Comparison of ENCODE assay signal across 16 cellular contexts in genomic region chr21:33844104-33844889, GRCh38.
DNase-seq lines count a peak whose midpoint lies in the region; ATAC-seq, FAIRE-seq and TF ChIP-seq lines count a peak whose summit lies in the region.
"Had no signal": no experiment of that assay in that cellular context is flagged by ENCODE, and none has a peak within 500 bp of the region (broad histone marks: within the 10 kb centered on the region; RNA-seq: fewer than 3 reads in every experiment).

No MANE protein-coding gene starts in this region.

- H3K36me3 ChIP-seq in GM23248 (ENCODE audit: low read depth) (no peaks in the 10 kb centered on the region), kidney (ENCODE audit: control insufficient read depth in 1 of 2, insufficient read depth in 2 of 2, low read length in 2 of 2) (no peaks in the 10 kb centered on the region)
- H3K36me3 ChIP-seq: ovary had no signal

- H3K9me3 ChIP-seq in GM23248 (ENCODE audit: low read depth) (no peaks in the 10 kb centered on the region), kidney (ENCODE audit: control insufficient read depth in 1 of 2, low read length in 2 of 2) (no peaks in the 10 kb centered on the region)
- H3K9me3 ChIP-seq: ovary had no signal

- peaks cover 6% of the 10 kb centered on the region for H3K9me3 Mint-ChIP-seq in chondrocyte (ENCODE audit: low read depth)
- H3K9me3 Mint-ChIP-seq in activated T-helper 1 cell treated with anti-CD3 and anti-CD28 coated beads, Interleukin-12 subunit alpha, Interleukin-12 subunit beta, Interleukin-2, Interleukin-4 antibody, amounts not matched to agents 30 ng/mL and 10 ng/mL and 1 ng/mL, durations not matched to agents 14 hours and 24 hours and 36 hours = no peaks in the 10 kb centered on the region
- H3K9me3 Mint-ChIP-seq: activated CD4-positive, alpha-beta T cell treated with anti-CD3 and anti-CD28 coated beads, Interleukin-2, amount 10 ng/mL, durations not matched to agents 7 days and 5 days had no signal

- ATAC-seq in sciatic nerve (peak; percentile 16), HG03432 (IDR thresholded peaks at IDR 0.05; ENCODE audit: unreplicated experiment) (no peak)
- ATAC-seq: T-cell had no signal

- no peaks in the 10 kb centered on the region for H3K27me3 Mint-ChIP-seq in chondrocyte (ENCODE audit: low read depth)
- H3K27me3 Mint-ChIP-seq in activated T-helper 1 cell treated with anti-CD3 and anti-CD28 coated beads, Interleukin-12 subunit alpha, Interleukin-12 subunit beta, Interleukin-2, Interleukin-4 antibody, amounts not matched to agents 30 ng/mL and 10 ng/mL and 1 ng/mL, durations not matched to agents 14 hours and 24 hours and 36 hours (ENCODE audit: insufficient read depth) = no peaks in the 10 kb centered on the region
- H3K27me3 Mint-ChIP-seq: activated CD4-positive, alpha-beta T cell treated with anti-CD3 and anti-CD28 coated beads, Interleukin-2, amount 10 ng/mL, durations not matched to agents 7 days and 5 days; T-cell had no signal

- no peak for FAIRE-seq in kidney (lab: Jason Lieb, UNC)
- FAIRE-seq: keratinocyte had no signal

- peaks cover 29% of the 10 kb centered on the region for H3K4me1 ChIP-seq in GM23248 (ENCODE audit: insufficient read depth)
- peaks cover 19 to 20% of the 10 kb centered on the region in 2 donors for H3K4me1 ChIP-seq in kidney (ENCODE audit: control insufficient read depth in 1 of 2, insufficient read depth in 1 of 2, low read depth in 1 of 2, low read length in 2 of 2)

- H4K20me1 ChIP-seq in GM23248 (ENCODE audit: insufficient read depth) = no peaks in the 10 kb centered on the region

- no peak overlapping the region for H3K4me3 Mint-ChIP-seq in chondrocyte (ENCODE audit: unreplicated experiment)
- no peak overlapping the region for H3K4me3 Mint-ChIP-seq in activated T-helper 1 cell treated with anti-CD3 and anti-CD28 coated beads, Interleukin-12 subunit alpha, Interleukin-12 subunit beta, Interleukin-2, Interleukin-4 antibody, amounts not matched to agents 30 ng/mL and 10 ng/mL and 1 ng/mL, durations not matched to agents 14 hours and 24 hours and 36 hours
- H3K4me3 Mint-ChIP-seq: activated CD4-positive, alpha-beta T cell treated with anti-CD3 and anti-CD28 coated beads, Interleukin-2, amount 10 ng/mL, durations not matched to agents 7 days and 5 days; CD14-positive monocyte; T-cell had no signal

- DNase-seq in GM23248 (peak; percentile 60), chondrocyte (ENCODE audit: low spot score) (peak; percentile 67), kidney (peak; percentile 91), sciatic nerve (ENCODE audit: low spot score) (peak; percentile 53), RPMI8226 (no peak), SHP77 (lab: John Stamatoyannopoulos, UW) (no peak)
- no peak for DNase-seq in activated T-helper 1 cell treated with anti-CD3 and anti-CD28 coated beads, Interleukin-12 subunit alpha, Interleukin-12 subunit beta, Interleukin-2, Interleukin-4 antibody, amounts not matched to agents 30 ng/mL and 10 ng/mL and 1 ng/mL, durations not matched to agents 14 hours and 24 hours and 36 hours (ENCODE audit: low spot score)
- DNase-seq: activated CD4-positive, alpha-beta T cell treated with anti-CD3 and anti-CD28 coated beads, Interleukin-2, amount 10 ng/mL, durations not matched to agents 7 days and 5 days; activated effector memory CD4-positive, alpha-beta T cell treated with Interleukin-2 at 50 U/mL for 16 hours; ovary; stimulated activated CD4-positive, alpha-beta T cell treated with anti-CD3 and anti-CD28 coated beads, Interleukin-4, amount 100 ng/mL, for 1 hour; stimulated activated naive CD4-positive, alpha-beta T cell; T-cell had no signal

- H3K79me2 ChIP-seq in GM23248 (ENCODE audit: insufficient read depth) = no peaks in the 10 kb centered on the region

- WGBS in GM23248 (ENCODE audit: low coverage in 1 of 2, low lambda C conversion rate in 2 of 2, missing lambda C conversion rate in 2 of 2), 2 experiments = 40 to 41% methylated on average over 20 of the region's 20 CpGs

- TF ChIP-seq CTCF in chondrocyte (IDR thresholded peaks at IDR 0.05) (no peak), kidney (IDR thresholded peaks at IDR 0.05; ENCODE audit: borderline replicate concordance, extremely low read depth, insufficient read depth) (no peak)

- in situ Hi-C loops in GM23248 (cut with MboI) = no loop called here

- H3K36me3 Mint-ChIP-seq in chondrocyte (ENCODE audit: low read depth) = peaks cover 10% of the 10 kb centered on the region
- no peaks in the 10 kb centered on the region for H3K36me3 Mint-ChIP-seq in activated T-helper 1 cell treated with anti-CD3 and anti-CD28 coated beads, Interleukin-12 subunit alpha, Interleukin-12 subunit beta, Interleukin-2, Interleukin-4 antibody, amounts not matched to agents 30 ng/mL and 10 ng/mL and 1 ng/mL, durations not matched to agents 14 hours and 24 hours and 36 hours (ENCODE audit: low read depth)

- peaks cover 20% of the 10 kb centered on the region for H3F3A ChIP-seq in GM23248 (ENCODE audit: insufficient read depth)

- no peak overlapping the region for H3K27ac ChIP-seq in GM23248
- no peak overlapping the region for H3K27ac ChIP-seq in kidney (ENCODE audit: low read depth in 2 of 2, low read length in 2 of 2)
- H3K27ac ChIP-seq: ovary had no signal

- H3K4me2 ChIP-seq in GM23248 (ENCODE audit: unreplicated experiment) = peak overlapping the region; percentile 3

- intact Hi-C loops in kidney (cut with DNase I) = no loop called here
- intact Hi-C loops in sciatic nerve (cut with DNase I) = no loop called here
- intact Hi-C loops in activated T-helper 1 cell treated with anti-CD3 and anti-CD28 coated beads, Interleukin-12 subunit alpha, Interleukin-12 subunit beta, Interleukin-2, Interleukin-4 antibody, amounts not matched to agents 30 ng/mL and 10 ng/mL and 1 ng/mL, durations not matched to agents 14 hours and 24 hours and 36 hours (cut with micrococcal nuclease) = no loop called here

- H3K4me3 ChIP-seq in GM23248 (no peak overlapping the region), kidney (ENCODE audit: low read length in 2 of 2) (no peak overlapping the region)
- H3K4me3 ChIP-seq: ovary had no signal

- peaks cover 35% of the 10 kb centered on the region for H3K4me1 Mint-ChIP-seq in chondrocyte (ENCODE audit: low read depth)
- H3K4me1 Mint-ChIP-seq in activated T-helper 1 cell treated with anti-CD3 and anti-CD28 coated beads, Interleukin-12 subunit alpha, Interleukin-12 subunit beta, Interleukin-2, Interleukin-4 antibody, amounts not matched to agents 30 ng/mL and 10 ng/mL and 1 ng/mL, durations not matched to agents 14 hours and 24 hours and 36 hours (ENCODE audit: low read depth) = no peaks in the 10 kb centered on the region
- H3K4me1 Mint-ChIP-seq: activated CD4-positive, alpha-beta T cell treated with anti-CD3 and anti-CD28 coated beads, Interleukin-2, amount 10 ng/mL, durations not matched to agents 7 days and 5 days; T-cell had no signal

- no peaks in the 10 kb centered on the region for H3K27me3 ChIP-seq in GM23248 (replicated peaks; ENCODE audit: insufficient read depth)
- H3K27me3 ChIP-seq: ovary had no signal

- no peaks in the 10 kb centered on the region for H3K9me2 ChIP-seq in GM23248 (ENCODE audit: insufficient read depth)

- H3K9ac ChIP-seq in GM23248 = no peak overlapping the region
- H3K9ac ChIP-seq in kidney (ENCODE audit: low read length in 2 of 2) = no peak overlapping the region

- H3K27ac Mint-ChIP-seq in chondrocyte (ENCODE audit: unreplicated experiment) = peak overlapping the region; percentile 28
- H3K27ac Mint-ChIP-seq in activated T-helper 1 cell treated with anti-CD3 and anti-CD28 coated beads, Interleukin-12 subunit alpha, Interleukin-12 subunit beta, Interleukin-2, Interleukin-4 antibody, amounts not matched to agents 30 ng/mL and 10 ng/mL and 1 ng/mL, durations not matched to agents 14 hours and 24 hours and 36 hours = no peak overlapping the region
- H3K27ac Mint-ChIP-seq: activated CD4-positive, alpha-beta T cell treated with anti-CD3 and anti-CD28 coated beads, Interleukin-2, amount 10 ng/mL, durations not matched to agents 7 days and 5 days; T-cell had no signal

- no peak overlapping the region for H2AFZ ChIP-seq in GM23248

Comparison
In these comparisons a context has a peak if more than half of its experiments do, and no peak if none do; other contexts are left out.
1. DNase-seq: peak in GM23248 (single experiment), chondrocyte (single experiment), kidney (single experiment) and sciatic nerve (single experiment); none in RPMI8226 (single experiment), SHP77 (0 of 2) and activated T-helper 1 cell treated with anti-CD3 and anti-CD28 coated beads, Interleukin-12 subunit alpha, Interleukin-12 subunit beta, Interleukin-2, Interleukin-4 antibody, amounts not matched to agents 30 ng/mL and 10 ng/mL and 1 ng/mL, durations not matched to agents 14 hours and 24 hours and 36 hours (single experiment).